ENCODE assay signal across 9 cellular contexts in genomic region chr4:55183926-55184599, GRCh38. TPM values are rescaled to one million over a fixed set of nuclear protein-coding genes. Genes with fewer than 3 reads are reported as not detected.
DNase-seq lines count a peak whose midpoint lies in the region; ATAC-seq and TF ChIP-seq lines count a peak whose summit lies in the region.
"Had no signal": no experiment of that assay in that cellular context is flagged by ENCODE, and none has a peak within 500 bp of the region (broad histone marks: within the 10 kb centered on the region; RNA-seq: fewer than 3 reads in every experiment).

No MANE protein-coding gene starts in this region.

- DNase-seq in ELF-1 (ENCODE audit: low read depth, low spot score) (peak; percentile 42), NCI-H226 (peak; percentile 92), dermis microvascular lymphatic vessel endothelial cell (ENCODE audit: low read depth in 2 of 2) (peak; percentile 69 to 93), mucosa of descending colon (no peak), left lobe of liver (ENCODE audit: low spot score) (no peak), pons (ENCODE audit: low spot score) (no peak), BE2C (no peak), NCI-H1694 (lab: John Stamatoyannopoulos, UW) (no peak)

- H3K9me3 ChIP-seq in mucosa of descending colon = no peaks in the 10 kb centered on the region
- H3K9me3 ChIP-seq in BE2C = no peaks in the 10 kb centered on the region
- H3K9me3 ChIP-seq: breast epithelium had no signal

- no peaks in the 10 kb centered on the region for H3K27me3 ChIP-seq in BE2C
- H3K27me3 ChIP-seq: breast epithelium had no signal

- H3K4me3 ChIP-seq in mucosa of descending colon (no peak overlapping the region), BE2C (ENCODE audit: low read depth, low read length) (no peak overlapping the region)
- H3K4me3 ChIP-seq: breast epithelium had no signal

- TF ChIP-seq CTCF in mucosa of descending colon (IDR thresholded peaks at IDR 0.05) (no peak), BE2C (IDR thresholded peaks at IDR 0.05; ENCODE audit: low read depth, low read length) (no peak)

- intact Hi-C loops in mucosa of descending colon (cut with DNase I, micrococcal nuclease) = no loop called here

- no peaks in the 10 kb centered on the region for H3K4me1 ChIP-seq in mucosa of descending colon (ENCODE audit: low read depth)
- no peaks in the 10 kb centered on the region for H3K4me1 ChIP-seq in BE2C
- H3K4me1 ChIP-seq: breast epithelium had no signal

- H3K36me3 ChIP-seq in mucosa of descending colon (ENCODE audit: low read depth) = no peaks in the 10 kb centered on the region
- no peaks in the 10 kb centered on the region for H3K36me3 ChIP-seq in BE2C
- H3K36me3 ChIP-seq: breast epithelium had no signal

- ATAC-seq in mucosa of descending colon (peak; percentile 28), left lobe of liver (no peak)

RNA-seq across cellular contexts. Expression of gene KDR, which starts 58.7 kb away (rescaled TPM):
- 174 and 278 TPM in 2 replicates for total RNA-seq in dermis microvascular lymphatic vessel endothelial cell
- total RNA-seq in mucosa of descending colon = 1 to 10 TPM; 2.4 to 5.8 (median 5.1) TPM
- 13.5 TPM for total RNA-seq in left lobe of liver
- polyA plus RNA-seq in BE2C (2012; ENCODE audit: insufficient read depth, insufficient read length, low read depth) = 0.26 TPM

Comparison
In these comparisons a context has a peak if more than half of its experiments do, and no peak if none do; other contexts are left out.
1. DNase-seq: peak in ELF-1 (single experiment), NCI-H226 (single experiment) and dermis microvascular lymphatic vessel endothelial cell (2 of 2); none in mucosa of descending colon (0 of 3), left lobe of liver (single experiment), pons (single experiment), BE2C (single experiment) and NCI-H1694 (single experiment).
2. RNA of gene KDR, which starts 58.7 kb away (total RNA-seq): 174 to 278 TPM in dermis microvascular lymphatic vessel endothelial cell; 13.5 TPM in left lobe of liver (single experiment) and 2.4 to 5.8 TPM in mucosa of descending colon; every median in the first group is over 10 times any median in the second.